ENCODE assay signal across 16 cellular contexts in the genomic region with DNA sequence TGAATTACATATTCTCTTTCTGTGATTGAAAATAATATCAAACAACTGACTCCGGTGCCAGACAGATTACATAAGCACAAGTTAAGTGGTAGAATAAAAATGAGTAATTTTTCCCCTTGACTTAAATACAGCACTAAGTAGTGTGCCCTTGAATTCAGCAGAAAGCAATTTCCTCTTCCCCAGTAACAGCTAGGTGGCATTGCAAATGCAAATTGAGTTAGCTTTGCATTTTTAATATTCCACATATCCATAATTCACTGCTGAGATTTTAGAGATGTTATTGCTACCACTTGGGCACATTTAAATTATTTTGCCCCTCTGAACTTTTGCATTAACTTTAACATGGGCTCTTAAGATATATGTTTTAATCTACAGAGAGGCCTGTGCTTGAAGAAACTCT.
DNase-seq lines count a peak whose midpoint lies in the region; ATAC-seq and TF ChIP-seq lines count a peak whose summit lies in the region.
"Had no signal": no experiment of that assay in that cellular context is flagged by ENCODE, and none has a peak within 500 bp of the region (broad histone marks: within the 10 kb centered on the region; RNA-seq: fewer than 3 reads in every experiment).

No MANE protein-coding gene starts in this region.

- no peak overlapping the region for H3K4me3 Mint-ChIP-seq in endodermal cell
- no peak overlapping the region for H3K4me3 Mint-ChIP-seq in activated CD8-positive, alpha-beta T cell treated with anti-CD3 and anti-CD28 coated beads for 36 hours
- H3K4me3 Mint-ChIP-seq: CD8-positive, alpha-beta memory T cell; T-helper 17 cell had no signal

- DNase-seq in endodermal cell (no peak), brain microvascular endothelial cell (no peak)
- no peak for DNase-seq in activated CD8-positive, alpha-beta T cell treated with anti-CD3 and anti-CD28 coated beads for 36 hours
- DNase-seq: CD8-positive, alpha-beta memory T cell; MM.1S; NCI-H1417 treated with DMSO at 0.1 percent for 48 hours; NCI-H2081 treated with DMSO at 0.1 percent for 48 hours; SHP77 treated with DMSO at 0.1 percent for 48 hours; T-helper 17 cell had no signal

- intact Hi-C loops in activated CD8-positive, alpha-beta T cell treated with anti-CD3 and anti-CD28 coated beads for 36 hours (cut with micrococcal nuclease): no loop called here

- no peaks in the 10 kb centered on the region for H3K36me3 Mint-ChIP-seq in endodermal cell (ENCODE audit: low read depth)
- H3K36me3 Mint-ChIP-seq in activated CD8-positive, alpha-beta T cell treated with anti-CD3 and anti-CD28 coated beads for 36 hours (ENCODE audit: low read depth): no peaks in the 10 kb centered on the region
- H3K36me3 Mint-ChIP-seq: CD8-positive, alpha-beta memory T cell had no signal

- H3K79me2 ChIP-seq in DOHH2 (ENCODE audit: control insufficient read depth, low read length) (no peaks in the 10 kb centered on the region), OCI-LY1 (ENCODE audit: insufficient read depth, low read length) (no peaks in the 10 kb centered on the region)

- no peak overlapping the region for H2AFZ ChIP-seq in OCI-LY1 (ENCODE audit: low read length)

- CTCF ChIA-PET in activated CD8-positive, alpha-beta T cell treated with anti-CD3 and anti-CD28 coated beads for 36 hours (lab: Charles Lee): no interaction called here

- peaks cover 2% of the 10 kb centered on the region for H3K27me3 Mint-ChIP-seq in endodermal cell (ENCODE audit: insufficient read depth)
- H3K27me3 Mint-ChIP-seq in activated CD8-positive, alpha-beta T cell treated with anti-CD3 and anti-CD28 coated beads for 36 hours: peaks cover 3% of the 10 kb centered on the region

- H3K4me1 ChIP-seq in DOHH2 (ENCODE audit: control insufficient read depth, low read length) (no peaks in the 10 kb centered on the region), OCI-LY1 (ENCODE audit: insufficient read depth, low read length, severe bottlenecking) (no peaks in the 10 kb centered on the region), endodermal cell (ENCODE audit: control insufficient read depth, insufficient read depth, low read length) (no peaks in the 10 kb centered on the region)
- H3K4me1 ChIP-seq: HAP-1 had no signal

- H3K9me3 Mint-ChIP-seq in endodermal cell: no peaks in the 10 kb centered on the region
- no peaks in the 10 kb centered on the region for H3K9me3 Mint-ChIP-seq in activated CD8-positive, alpha-beta T cell treated with anti-CD3 and anti-CD28 coated beads for 36 hours
- H3K9me3 Mint-ChIP-seq: CD8-positive, alpha-beta memory T cell had no signal

- H3K9me3 ChIP-seq in DOHH2 (ENCODE audit: control insufficient read depth, insufficient read depth, low read length) (no peaks in the 10 kb centered on the region), OCI-LY1 (ENCODE audit: low read length) (no peaks in the 10 kb centered on the region), endodermal cell (ENCODE audit: control insufficient read depth, low read length) (no peaks in the 10 kb centered on the region)
- H3K9me3 ChIP-seq: HAP-1 had no signal

- H3F3A ChIP-seq in DOHH2 (ENCODE audit: control insufficient read depth, insufficient read depth): no peaks in the 10 kb centered on the region
- H3F3A ChIP-seq in OCI-LY1 (ENCODE audit: insufficient read depth, low read length): no peaks in the 10 kb centered on the region

- H3K9me2 ChIP-seq in DOHH2 (replicated peaks; ENCODE audit: control insufficient read depth, low read length): no peaks in the 10 kb centered on the region
- no peaks in the 10 kb centered on the region for H3K9me2 ChIP-seq in OCI-LY1 (ENCODE audit: low read depth, low read length)

- POLR2A ChIA-PET in activated CD8-positive, alpha-beta T cell treated with anti-CD3 and anti-CD28 coated beads for 36 hours (lab: Charles Lee): no interaction called here

- H3K27ac Mint-ChIP-seq in endodermal cell: no peak overlapping the region
- no peak overlapping the region for H3K27ac Mint-ChIP-seq in activated CD8-positive, alpha-beta T cell treated with anti-CD3 and anti-CD28 coated beads for 36 hours
- H3K27ac Mint-ChIP-seq: CD8-positive, alpha-beta memory T cell; T-helper 17 cell had no signal

- peak; percentile 12 for TF ChIP-seq CTCF in DOHH2 (IDR thresholded peaks at IDR 0.05; ENCODE audit: low read depth, low read length, poor library complexity, severe bottlenecking)
- TF ChIP-seq CTCF in LNCAP (IDR thresholded peaks at IDR 0.05): peak; percentile 39; the same call in 1 of the 2 replicates
- TF ChIP-seq CTCF in OCI-LY1 (IDR thresholded peaks at IDR 0.05; ENCODE audit: low read length): peak; percentile 23; the same call in 1 of the 2 replicates
- peak; percentile 52 for TF ChIP-seq CTCF in endodermal cell (conservative IDR thresholded peaks at IDR 0.05)
- no peak for TF ChIP-seq CTCF in brain microvascular endothelial cell (IDR thresholded peaks at IDR 0.05; ENCODE audit: low read depth, low read length, missing control alignments)
- no peak for TF ChIP-seq CTCF in activated CD8-positive, alpha-beta T cell treated with anti-CD3 and anti-CD28 coated beads for 36 hours (IDR thresholded peaks at IDR 0.05)

- H3K4me2 ChIP-seq in DOHH2 (ENCODE audit: low read length): no peak overlapping the region
- no peak overlapping the region for H3K4me2 ChIP-seq in OCI-LY1 (ENCODE audit: low read length)

- ATAC-seq in HG02571 (IDR thresholded peaks at IDR 0.05; ENCODE audit: unreplicated experiment): no peak
- no peak for ATAC-seq in GM19324 (IDR thresholded peaks at IDR 0.05; ENCODE audit: low FRiP score, unreplicated experiment)
- no peak for ATAC-seq in activated CD8-positive, alpha-beta T cell treated with anti-CD3 and anti-CD28 coated beads for 36 hours
- ATAC-seq: K562, T-helper 17 cell had no signal

- H3K27ac ChIP-seq in DOHH2 (ENCODE audit: low read depth, low read length) (no peak overlapping the region), OCI-LY1 (ENCODE audit: low read depth, low read length, poor library complexity, severe bottlenecking) (no peak overlapping the region), endodermal cell (ENCODE audit: low read depth, low read length) (no peak overlapping the region), brain microvascular endothelial cell (no peak overlapping the region)

- no peaks in the 10 kb centered on the region for H3K36me3 ChIP-seq in DOHH2 (ENCODE audit: control insufficient read depth, low read length)
- no peaks in the 10 kb centered on the region for H3K36me3 ChIP-seq in OCI-LY1 (ENCODE audit: insufficient read depth, low read length)
- no peaks in the 10 kb centered on the region for H3K36me3 ChIP-seq in endodermal cell (ENCODE audit: control insufficient read depth, insufficient read depth, low read length)
- H3K36me3 ChIP-seq in brain microvascular endothelial cell (replicated peaks): no peaks in the 10 kb centered on the region
- H3K36me3 ChIP-seq: HAP-1 had no signal

- H4K20me1 ChIP-seq in DOHH2 (ENCODE audit: control insufficient read depth, insufficient read depth, low read depth, low read length) (no peaks in the 10 kb centered on the region), OCI-LY1 (ENCODE audit: insufficient read depth, low read length) (no peaks in the 10 kb centered on the region)

- no peak overlapping the region for H3K9ac ChIP-seq in OCI-LY1 (ENCODE audit: low read length)
- no peak overlapping the region for H3K9ac ChIP-seq in endodermal cell (ENCODE audit: extremely low read depth, low read length, poor library complexity, severe bottlenecking)

- in situ Hi-C loops in brain microvascular endothelial cell (cut with HindIII; ENCODE audit: low pct_ligation_motif_present, low sequenced_read_pairs): no loop called here

- H3K4me1 Mint-ChIP-seq in endodermal cell: peaks cover 5% of the 10 kb centered on the region
- no peaks in the 10 kb centered on the region for H3K4me1 Mint-ChIP-seq in activated CD8-positive, alpha-beta T cell treated with anti-CD3 and anti-CD28 coated beads for 36 hours (ENCODE audit: low read depth)
- H3K4me1 Mint-ChIP-seq: CD8-positive, alpha-beta memory T cell had no signal

- 93 to 100% methylated on average over 1 of the region's 1 CpG for WGBS in endodermal cell (ENCODE audit: insufficient coverage in 1 of 2, insufficient read length in 1 of 2), 2 experiments

- H3K4me3 ChIP-seq in DOHH2 (ENCODE audit: low read length) (no peak overlapping the region), OCI-LY1 (ENCODE audit: low read depth, low read length, poor library complexity, severe bottlenecking) (no peak overlapping the region), endodermal cell (ENCODE audit: low read length) (no peak overlapping the region), brain microvascular endothelial cell (ENCODE audit: low read depth, low read length) (no peak overlapping the region)
- H3K4me3 ChIP-seq: HAP-1, K562 had no signal

- peaks cover 7% of the 10 kb centered on the region; the same call in 1 of the 2 replicates for H3K27me3 ChIP-seq in DOHH2 (ENCODE audit: control insufficient read depth, low read length)
- H3K27me3 ChIP-seq in OCI-LY1 (ENCODE audit: insufficient read depth, low read length): no peaks in the 10 kb centered on the region
- no peaks in the 10 kb centered on the region for H3K27me3 ChIP-seq in endodermal cell (ENCODE audit: control insufficient read depth, insufficient read depth, low read length, poor library complexity, severe bottlenecking)
- no peaks in the 10 kb centered on the region for H3K27me3 ChIP-seq in brain microvascular endothelial cell (replicated peaks)

Comparison
In these comparisons a context has a peak if more than half of its experiments do, and no peak if none do; other contexts are left out.
1. CTCF ChIP-seq: peak in DOHH2 (single experiment), LNCAP (single experiment), OCI-LY1 (single experiment) and endodermal cell (single experiment); none in brain microvascular endothelial cell (single experiment) and activated CD8-positive, alpha-beta T cell treated with anti-CD3 and anti-CD28 coated beads for 36 hours (single experiment).